ENCODE assay signal across 1 cellular context in the genomic region with DNA sequence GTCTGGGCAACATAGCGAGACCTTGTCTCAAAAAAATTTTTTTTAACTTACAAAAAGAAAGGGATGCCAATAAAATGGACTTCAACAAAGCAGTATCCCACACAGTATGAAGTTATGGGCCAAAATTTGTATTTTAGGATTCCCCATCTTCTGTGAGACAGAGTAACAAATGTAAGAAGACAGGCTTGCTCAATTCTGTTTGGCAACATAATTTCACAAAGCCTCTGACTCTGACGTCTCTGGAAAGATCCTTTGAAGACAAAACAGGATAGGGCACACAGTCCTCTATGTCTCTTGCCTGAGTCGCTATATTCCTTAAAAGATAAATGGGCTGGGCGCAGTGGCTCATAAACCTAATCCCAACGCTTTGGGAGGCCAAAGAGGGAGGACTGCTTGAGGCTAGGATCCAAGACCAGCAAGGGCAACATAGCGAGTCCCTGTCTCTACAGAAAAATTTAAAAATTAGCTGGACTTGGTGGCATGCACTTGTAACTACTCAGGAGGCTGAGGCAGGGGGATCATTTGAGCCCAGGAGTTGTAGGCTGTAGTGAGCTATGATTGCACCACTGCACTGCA.
TF ChIP-seq lines count a peak whose summit lies in the region.

No MANE protein-coding gene starts in this region.

TF ChIP-seq in HepG2, 621 proteins besides CTCF, POLR2A, EP300 and RAD21:
- TF ChIP-seq ARID2 (CRISPR knock-in tag; IDR thresholded peaks at IDR 0.05; ENCODE audit: borderline replicate concordance) (peak; percentile 82; the same call in 1 of the 2 replicates), NKX3-1 (CRISPR knock-in tag; IDR thresholded peaks at IDR 0.05) (no peak), THYN1 (CRISPR knock-in tag; IDR thresholded peaks at IDR 0.05; ENCODE audit: borderline replicate concordance, low read depth) (0 out of 2 replicates have a peak, but pooled peaks have one; percentile 38), MBNL3 (CRISPR knock-in tag; conservative IDR thresholded peaks at IDR 0.05) (0 out of 2 replicates have a peak, but pooled peaks have one; percentile 33), ADNP (CRISPR knock-in tag; IDR thresholded peaks at IDR 0.05) (no peak), GATAD2A (CRISPR knock-in tag; IDR thresholded peaks at IDR 0.05) (no peak), ATF7 (IDR thresholded peaks at IDR 0.05) (no peak), ATF7 (CRISPR knock-in tag; IDR thresholded peaks at IDR 0.05) (no peak), ZNF724P (CRISPR knock-in tag; IDR thresholded peaks at IDR 0.05; ENCODE audit: borderline replicate concordance) (peak; percentile 39; the same call in 1 of the 2 replicates), FOXA1 (IDR thresholded peaks at IDR 0.05) (no peak), FOXA1 (CRISPR knock-in tag; IDR thresholded peaks at IDR 0.05) (no peak), NFIC (IDR thresholded peaks at IDR 0.05; ENCODE audit: low read length) (0 out of 2 replicates have a peak, but pooled peaks have one; percentile 4), HDAC6 (IDR thresholded peaks at IDR 0.05; ENCODE audit: low read depth, low read length) (0 out of 2 replicates have a peak, but pooled peaks have one; percentile 5), RARG (CRISPR knock-in tag; IDR thresholded peaks at IDR 0.05; ENCODE audit: low read depth) (0 out of 2 replicates have a peak, but pooled peaks have one; percentile 37), NFRKB (IDR thresholded peaks at IDR 0.05) (no peak), ZNF263 (CRISPR knock-in tag; IDR thresholded peaks at IDR 0.05) (peak; percentile 69; the same call in 1 of the 2 replicates), ZNF607 (CRISPR knock-in tag; IDR thresholded peaks at IDR 0.05; ENCODE audit: borderline replicate concordance) (0 out of 2 replicates have a peak, but pooled peaks have one; percentile 73), ZNF670 (CRISPR knock-in tag; IDR thresholded peaks at IDR 0.05; ENCODE audit: borderline replicate concordance) (no peak), ELF4 (CRISPR knock-in tag; IDR thresholded peaks at IDR 0.05; ENCODE audit: borderline replicate concordance) (0 out of 2 replicates have a peak, but pooled peaks have one; percentile 17), ZBTB1 (CRISPR knock-in tag; IDR thresholded peaks at IDR 0.05; ENCODE audit: borderline replicate concordance) (no peak), ZNF629 (CRISPR knock-in tag; conservative IDR thresholded peaks at IDR 0.05) (no peak), EHMT2 (IDR thresholded peaks at IDR 0.05; ENCODE audit: borderline replicate concordance, low read depth, low read length) (peak; percentile 82; the same call in 1 of the 2 replicates), TOPORS (CRISPR knock-in tag; IDR thresholded peaks at IDR 0.05) (0 out of 2 replicates have a peak, but pooled peaks have one; percentile 24), ZBTB3 (CRISPR knock-in tag; IDR thresholded peaks at IDR 0.05; ENCODE audit: borderline replicate concordance, low read depth) (0 out of 2 replicates have a peak, but pooled peaks have one; percentile 24), NR2C2 (CRISPR knock-in tag; IDR thresholded peaks at IDR 0.05; ENCODE audit: borderline replicate concordance) (no peak), NAIF1 (CRISPR knock-in tag; IDR thresholded peaks at IDR 0.05; ENCODE audit: borderline replicate concordance) (0 out of 2 replicates have a peak, but pooled peaks have one; percentile 13), TARDBP (CRISPR knock-in tag; IDR thresholded peaks at IDR 0.05) (peak; percentile 54; the same call in 1 of the 2 replicates), ZNF34 (CRISPR knock-in tag; IDR thresholded peaks at IDR 0.05; ENCODE audit: borderline replicate concordance) (peak; percentile 80; the same call in 1 of the 2 replicates), ARNTL (CRISPR knock-in tag; IDR thresholded peaks at IDR 0.05) (0 out of 2 replicates have a peak, but pooled peaks have one; percentile 5), HES4 (CRISPR knock-in tag; IDR thresholded peaks at IDR 0.05; ENCODE audit: borderline replicate concordance) (no peak)
- TF ChIP-seq, protein P1, sequence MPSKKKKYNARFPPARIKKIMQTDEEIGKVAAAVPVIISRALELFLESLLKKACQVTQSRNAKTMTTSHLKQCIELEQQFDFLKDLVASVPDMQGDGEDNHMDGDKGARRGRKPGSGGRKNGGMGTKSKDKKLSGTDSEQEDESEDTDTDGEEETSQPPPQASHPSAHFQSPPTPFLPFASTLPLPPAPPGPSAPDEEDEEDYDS (CRISPR knock-in tag; IDR thresholded peaks at IDR 0.05): 0 out of 2 replicates have a peak, but pooled peaks have one; percentile 29
- TF ChIP-seq, protein P2, sequence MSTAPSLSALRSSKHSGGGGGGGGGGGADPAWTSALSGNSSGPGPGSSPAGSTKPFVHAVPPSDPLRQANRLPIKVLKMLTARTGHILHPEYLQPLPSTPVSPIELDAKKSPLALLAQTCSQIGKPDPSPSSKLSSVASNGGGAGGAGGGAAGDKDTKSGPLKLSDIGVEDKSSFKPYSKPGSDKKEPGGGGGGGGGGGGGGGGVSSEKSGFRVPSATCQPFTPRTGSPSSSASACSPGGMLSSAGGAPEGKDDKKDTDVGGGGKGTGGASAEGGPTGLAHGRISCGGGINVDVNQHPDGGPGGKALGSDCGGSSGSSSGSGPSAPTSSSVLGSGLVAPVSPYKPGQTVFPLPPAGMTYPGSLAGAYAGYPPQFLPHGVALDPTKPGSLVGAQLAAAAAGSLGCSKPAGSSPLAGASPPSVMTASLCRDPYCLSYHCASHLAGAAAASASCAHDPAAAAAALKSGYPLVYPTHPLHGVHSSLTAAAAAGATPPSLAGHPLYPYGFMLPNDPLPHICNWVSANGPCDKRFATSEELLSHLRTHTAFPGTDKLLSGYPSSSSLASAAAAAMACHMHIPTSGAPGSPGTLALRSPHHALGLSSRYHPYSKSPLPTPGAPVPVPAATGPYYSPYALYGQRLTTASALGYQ (CRISPR knock-in tag; IDR thresholded peaks at IDR 0.05): 0 out of 2 replicates have a peak, but pooled peaks have one; percentile 13
- TF ChIP-seq, protein P3, sequence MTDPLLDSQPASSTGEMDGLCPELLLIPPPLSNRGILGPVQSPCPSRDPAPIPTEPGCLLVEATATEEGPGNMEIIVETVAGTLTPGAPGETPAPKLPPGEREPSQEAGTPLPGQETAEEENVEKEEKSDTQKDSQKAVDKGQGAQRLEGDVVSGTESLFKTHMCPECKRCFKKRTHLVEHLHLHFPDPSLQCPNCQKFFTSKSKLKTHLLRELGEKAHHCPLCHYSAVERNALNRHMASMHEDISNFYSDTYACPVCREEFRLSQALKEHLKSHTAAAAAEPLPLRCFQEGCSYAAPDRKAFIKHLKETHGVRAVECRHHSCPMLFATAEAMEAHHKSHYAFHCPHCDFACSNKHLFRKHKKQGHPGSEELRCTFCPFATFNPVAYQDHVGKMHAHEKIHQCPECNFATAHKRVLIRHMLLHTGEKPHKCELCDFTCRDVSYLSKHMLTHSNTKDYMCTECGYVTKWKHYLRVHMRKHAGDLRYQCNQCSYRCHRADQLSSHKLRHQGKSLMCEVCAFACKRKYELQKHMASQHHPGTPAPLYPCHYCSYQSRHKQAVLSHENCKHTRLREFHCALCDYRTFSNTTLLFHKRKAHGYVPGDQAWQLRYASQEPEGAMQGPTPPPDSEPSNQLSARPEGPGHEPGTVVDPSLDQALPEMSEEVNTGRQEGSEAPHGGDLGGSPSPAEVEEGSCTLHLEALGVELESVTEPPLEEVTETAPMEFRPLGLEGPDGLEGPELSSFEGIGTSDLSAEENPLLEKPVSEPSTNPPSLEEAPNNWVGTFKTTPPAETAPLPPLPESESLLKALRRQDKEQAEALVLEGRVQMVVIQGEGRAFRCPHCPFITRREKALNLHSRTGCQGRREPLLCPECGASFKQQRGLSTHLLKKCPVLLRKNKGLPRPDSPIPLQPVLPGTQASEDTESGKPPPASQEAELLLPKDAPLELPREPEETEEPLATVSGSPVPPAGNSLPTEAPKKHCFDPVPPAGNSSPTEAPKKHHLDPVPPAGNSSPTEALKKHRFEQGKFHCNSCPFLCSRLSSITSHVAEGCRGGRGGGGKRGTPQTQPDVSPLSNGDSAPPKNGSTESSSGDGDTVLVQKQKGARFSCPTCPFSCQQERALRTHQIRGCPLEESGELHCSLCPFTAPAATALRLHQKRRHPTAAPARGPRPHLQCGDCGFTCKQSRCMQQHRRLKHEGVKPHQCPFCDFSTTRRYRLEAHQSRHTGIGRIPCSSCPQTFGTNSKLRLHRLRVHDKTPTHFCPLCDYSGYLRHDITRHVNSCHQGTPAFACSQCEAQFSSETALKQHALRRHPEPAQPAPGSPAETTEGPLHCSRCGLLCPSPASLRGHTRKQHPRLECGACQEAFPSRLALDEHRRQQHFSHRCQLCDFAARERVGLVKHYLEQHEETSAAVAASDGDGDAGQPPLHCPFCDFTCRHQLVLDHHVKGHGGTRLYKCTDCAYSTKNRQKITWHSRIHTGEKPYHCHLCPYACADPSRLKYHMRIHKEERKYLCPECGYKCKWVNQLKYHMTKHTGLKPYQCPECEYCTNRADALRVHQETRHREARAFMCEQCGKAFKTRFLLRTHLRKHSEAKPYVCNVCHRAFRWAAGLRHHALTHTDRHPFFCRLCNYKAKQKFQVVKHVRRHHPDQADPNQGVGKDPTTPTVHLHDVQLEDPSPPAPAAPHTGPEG (CRISPR knock-in tag; IDR thresholded peaks at IDR 0.05): peak; percentile 4; the same call in 1 of the 2 replicates
- TF ChIP-seq, protein P4, sequence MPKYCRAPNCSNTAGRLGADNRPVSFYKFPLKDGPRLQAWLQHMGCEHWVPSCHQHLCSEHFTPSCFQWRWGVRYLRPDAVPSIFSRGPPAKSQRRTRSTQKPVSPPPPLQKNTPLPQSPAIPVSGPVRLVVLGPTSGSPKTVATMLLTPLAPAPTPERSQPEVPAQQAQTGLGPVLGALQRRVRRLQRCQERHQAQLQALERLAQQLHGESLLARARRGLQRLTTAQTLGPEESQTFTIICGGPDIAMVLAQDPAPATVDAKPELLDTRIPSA (CRISPR knock-in tag; IDR thresholded peaks at IDR 0.05; ENCODE audit: borderline replicate concordance): peak; percentile 62; the same call in 1 of the 2 replicates
- TF ChIP-seq, protein P5, sequence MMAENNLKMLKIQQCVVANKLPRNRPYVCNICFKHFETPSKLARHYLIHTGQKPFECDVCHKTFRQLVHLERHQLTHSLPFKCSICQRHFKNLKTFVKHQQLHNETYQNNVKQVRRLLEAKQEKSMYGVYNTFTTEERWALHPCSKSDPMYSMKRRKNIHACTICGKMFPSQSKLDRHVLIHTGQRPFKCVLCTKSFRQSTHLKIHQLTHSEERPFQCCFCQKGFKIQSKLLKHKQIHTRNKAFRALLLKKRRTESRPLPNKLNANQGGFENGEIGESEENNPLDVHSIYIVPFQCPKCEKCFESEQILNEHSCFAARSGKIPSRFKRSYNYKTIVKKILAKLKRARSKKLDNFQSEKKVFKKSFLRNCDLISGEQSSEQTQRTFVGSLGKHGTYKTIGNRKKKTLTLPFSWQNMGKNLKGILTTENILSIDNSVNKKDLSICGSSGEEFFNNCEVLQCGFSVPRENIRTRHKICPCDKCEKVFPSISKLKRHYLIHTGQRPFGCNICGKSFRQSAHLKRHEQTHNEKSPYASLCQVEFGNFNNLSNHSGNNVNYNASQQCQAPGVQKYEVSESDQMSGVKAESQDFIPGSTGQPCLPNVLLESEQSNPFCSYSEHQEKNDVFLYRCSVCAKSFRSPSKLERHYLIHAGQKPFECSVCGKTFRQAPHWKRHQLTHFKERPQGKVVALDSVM (CRISPR knock-in tag; IDR thresholded peaks at IDR 0.05): 0 out of 2 replicates have a peak, but pooled peaks have one; percentile 42
- TF ChIP-seq, protein P6, sequence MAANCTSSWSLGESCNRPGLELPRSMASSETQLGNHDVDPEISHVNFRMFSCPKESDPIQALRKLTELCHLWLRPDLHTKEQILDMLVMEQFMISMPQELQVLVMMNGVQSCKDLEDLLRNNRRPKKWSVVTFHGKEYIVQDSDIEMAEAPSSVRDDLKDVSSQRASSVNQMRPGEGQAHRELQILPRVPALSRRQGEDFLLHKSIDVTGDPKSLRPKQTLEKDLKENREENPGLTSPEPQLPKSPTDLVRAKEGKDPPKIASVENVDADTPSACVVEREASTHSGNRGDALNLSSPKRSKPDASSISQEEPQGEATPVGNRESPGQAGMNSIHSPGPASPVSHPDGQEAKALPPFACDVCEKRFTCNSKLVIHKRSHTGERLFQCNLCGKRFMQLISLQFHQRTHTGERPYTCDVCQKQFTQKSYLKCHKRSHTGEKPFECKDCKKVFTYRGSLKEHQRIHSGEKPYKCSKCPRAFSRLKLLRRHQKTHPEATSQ (CRISPR knock-in tag; IDR thresholded peaks at IDR 0.05; ENCODE audit: borderline replicate concordance): 0 out of 2 replicates have a peak, but pooled peaks have one; percentile 26
